Comparison of ENCODE assay signal across 25 cellular contexts in genomic region chr13:111272117-111272516, GRCh38. TPM values are rescaled to one million over a fixed set of nuclear protein-coding genes. Genes with fewer than 3 reads are reported as not detected.
A peak's percentile ranks its signal among the peaks of the same experiment; 100 is the strongest.
DNase-seq lines count a peak whose midpoint lies in the region; ATAC-seq and TF ChIP-seq lines count a peak whose summit lies in the region.
"Had no signal": no experiment of that assay in that cellular context is flagged by ENCODE, and none has a peak within 500 bp of the region (broad histone marks: within the 10 kb centered on the region; RNA-seq: fewer than 3 reads in every experiment).

No MANE protein-coding gene starts in this region.

- DNase-seq in H9, result no peak
- no peak for DNase-seq in glutamatergic neuron
- DNase-seq in spleen, result no peak
- no peak for DNase-seq in NCI-H1048 (lab: John Stamatoyannopoulos, UW)
- no peak for DNase-seq in NCI-H2227 (lab: John Stamatoyannopoulos, UW; ENCODE audit: unreplicated experiment)
- DNase-seq: BE2C; CD4-positive, CD25-positive, alpha-beta regulatory T cell; EL; GF-D8; H7; HFFc6; KG1; NCI-H1105; NCI-H146; NCI-H2029 treated with DMSO at 0.1 percent for 48 hours; NCI-H345; NCI-H524; NCI-H774 had no signal

- H3K9me3 Mint-ChIP-seq in H9, result no peaks in the 10 kb centered on the region
- peaks cover 4% of the 10 kb centered on the region for H3K9me3 Mint-ChIP-seq in glutamatergic neuron (ENCODE audit: unreplicated experiment)
- H3K9me3 Mint-ChIP-seq: HFFc6 had no signal

- no peak overlapping the region for H3K9ac ChIP-seq in H9 (ENCODE audit: extremely low read depth, insufficient read length, low read length)

- H3K4me1 Mint-ChIP-seq in H9 (no peaks in the 10 kb centered on the region), glutamatergic neuron (ENCODE audit: low read depth, unreplicated experiment) (peaks cover 10% of the 10 kb centered on the region)

- no peaks in the 10 kb centered on the region for H3K79me2 ChIP-seq in H9 (ENCODE audit: insufficient read depth, low read length)

- no peak overlapping the region for H2BK5ac ChIP-seq in H9 (ENCODE audit: insufficient read length, low read length)

- no peaks in the 10 kb centered on the region for H3K23me2 ChIP-seq in H9 (ENCODE audit: insufficient read length, low read depth, low read length, poor library complexity, severe bottlenecking)

- no peak overlapping the region for H3K14ac ChIP-seq in H9 (ENCODE audit: insufficient read depth, low read length)

- no peak overlapping the region for H2AFZ ChIP-seq in H9 (ENCODE audit: low read length)

- H4K5ac ChIP-seq in H9 (ENCODE audit: insufficient read length, low read depth, low read length), result no peak overlapping the region

- no peak overlapping the region for H2BK12ac ChIP-seq in H9 (ENCODE audit: insufficient read length, low read depth, low read length)

- H3K4me3 Mint-ChIP-seq in H9, result no peak overlapping the region
- no peak overlapping the region for H3K4me3 Mint-ChIP-seq in glutamatergic neuron (ENCODE audit: unreplicated experiment)
- H3K4me3 Mint-ChIP-seq: CD4-positive, CD25-positive, alpha-beta regulatory T cell; HFFc6 had no signal

- H3K27me3 ChIP-seq in H9 (ENCODE audit: insufficient read depth, low read length) (no peaks in the 10 kb centered on the region), spleen (replicated peaks in 1 of 7) (no peaks in the 10 kb centered on the region)
- H3K27me3 ChIP-seq: BE2C had no signal

- H3K36me3 ChIP-seq in spleen, result peaks cover 0 to 100% (median 69%) of the 10 kb centered on the region in 6 donors

- peak overlapping the region in 2 of 3 experiments; percentile 41 to 94; a peak in 2 of 7 replicates for H3K27ac Mint-ChIP-seq in H9
- peak overlapping the region; percentile 72 for H3K27ac Mint-ChIP-seq in glutamatergic neuron (ENCODE audit: unreplicated experiment)

- H3K27me3 Mint-ChIP-seq in H9 (ENCODE audit: low read depth) (no peaks in the 10 kb centered on the region), glutamatergic neuron (ENCODE audit: unreplicated experiment) (no peaks in the 10 kb centered on the region)
- H3K27me3 Mint-ChIP-seq: CD4-positive, CD25-positive, alpha-beta regulatory T cell had no signal

- no peak overlapping the region for H4K8ac ChIP-seq in H9 (replicated peaks; ENCODE audit: insufficient read length, low read depth, low read length)

- H2BK20ac ChIP-seq in H9 (ENCODE audit: low read depth, low read length, poor library complexity, severe bottlenecking), result no peak overlapping the region

- no peak for ATAC-seq in HG03175 (IDR thresholded peaks at IDR 0.05; ENCODE audit: unreplicated experiment)
- ATAC-seq: A549, HepG2, Panc1 had no signal

- no peak for TF ChIP-seq POLR2A in spleen (IDR thresholded peaks at IDR 0.05)

- H3K36me3 Mint-ChIP-seq in H9 (ENCODE audit: insufficient read depth in 1 of 3, low read depth in 3 of 3), result peaks cover 10 to 57% (median 48%) of the 10 kb centered on the region in 3 experiments; a peak in 6 of 7 replicates
- no peaks in the 10 kb centered on the region for H3K36me3 Mint-ChIP-seq in glutamatergic neuron (ENCODE audit: unreplicated experiment)

- intact Hi-C loops in spleen (cut with DNase I; ENCODE audit: low total_unique reads), result no loop called here

- no peak overlapping the region for H3K27ac ChIP-seq in H9 (ENCODE audit: insufficient read length, low read depth, low read length)
- H3K27ac ChIP-seq in VCaP, result peak overlapping the region; percentile 57; the same call in 1 of the 2 replicates
- H3K27ac ChIP-seq in spleen, result peak overlapping the region in 6 of 8 donors; percentile 31 to 70 (median 52)
- H3K27ac ChIP-seq: A549, HL-60 had no signal

- no peak overlapping the region for H3K4me3 ChIP-seq in spleen
- H3K4me3 ChIP-seq: A549 had no signal

- no peak overlapping the region for H2BK120ac ChIP-seq in H9 (ENCODE audit: low read depth, low read length, poor library complexity, severe bottlenecking)

- H3K23ac ChIP-seq in H9 (ENCODE audit: insufficient read length, low read depth, low read length), result no peak overlapping the region

- no peak for TF ChIP-seq CTCF in H9 (conservative IDR thresholded peaks at IDR 0.05)
- TF ChIP-seq CTCF in VCaP (conservative IDR thresholded peaks at IDR 0.05), result no peak
- no peak for TF ChIP-seq CTCF in glutamatergic neuron (IDR thresholded peaks at IDR 0.05; ENCODE audit: partially characterized antibody, unreplicated experiment)
- no peak for TF ChIP-seq CTCF in spleen (IDR thresholded peaks at IDR 0.05 in 8 of 11, conservative IDR thresholded peaks at IDR 0.05 in 3 of 11)

- no peak overlapping the region for H2BK15ac ChIP-seq in H9 (ENCODE audit: low read depth, low read length)

- H3K4me2 ChIP-seq in H9 (ENCODE audit: insufficient read depth, insufficient read length, low read length), result no peak overlapping the region
- H3K4me2 ChIP-seq: A549 had no signal

- H3K4me1 ChIP-seq in H9 (ENCODE audit: insufficient read depth, low read length), result no peaks in the 10 kb centered on the region
- H3K4me1 ChIP-seq in spleen, result peaks cover 0 to 42% (median 22%) of the 10 kb centered on the region in 6 donors
- H3K4me1 ChIP-seq: A549, BE2C had no signal

- no peaks in the 10 kb centered on the region for H4K20me1 ChIP-seq in H9 (ENCODE audit: control insufficient read depth, insufficient read depth, insufficient read length)

- no peak overlapping the region for H3T11ph ChIP-seq in H9 (ENCODE audit: low read length)

- no peaks in the 10 kb centered on the region for H3K79me1 ChIP-seq in H9 (ENCODE audit: insufficient read depth, low read depth, low read length, poor library complexity, severe bottlenecking)

- WGBS in H9 (ENCODE audit: extremely low coverage, insufficient read length, low lambda C conversion rate), result no CpG with 5 or more reads among the region's 7 CpGs
- WGBS in spleen, 5 donors, result 77 to 86% (median 80%) methylated on average over 7 of the region's 7 CpGs

- no peak overlapping the region for H2AK5ac ChIP-seq in H9 (ENCODE audit: insufficient read length, low read length)

- no peaks in the 10 kb centered on the region for H3K9me3 ChIP-seq in H9 (ENCODE audit: control insufficient read depth, low read depth, low read length)
- no peaks in the 10 kb centered on the region for H3K9me3 ChIP-seq in spleen
- H3K9me3 ChIP-seq: A549, BE2C had no signal

- no peak overlapping the region for H3K18ac ChIP-seq in H9 (ENCODE audit: insufficient read length, low read depth, low read length)

- H3K4ac ChIP-seq in H9 (ENCODE audit: low read depth, low read length), result no peak overlapping the region

- no peak overlapping the region for H3K56ac ChIP-seq in H9 (ENCODE audit: insufficient read length, low read depth, low read length)

- no peak overlapping the region for H4K91ac ChIP-seq in H9 (ENCODE audit: insufficient read length, low read depth, low read length)

RNA-seq across cellular contexts. Expression of gene TEX29, which starts 48.3 kb away (rescaled TPM):
- total RNA-seq in H9 (2021), result 0.33 TPM in 1 of 2 replicates, not detected in the other
- 0.64 TPM for total RNA-seq in glutamatergic neuron (ENCODE audit: unreplicated experiment)
- total RNA-seq in spleen, result under 1 TPM in 3 of 7 donors, not detected in 4; 0.54 to 0.66 (median 0.54) TPM
- 1 to 10 TPM in 2 of 3 donors, under 1 TPM in 1; 0.74 to 1.7 (median 1.1) TPM for polyA plus RNA-seq in spleen
- total RNA-seq: CD4-positive, CD25-positive, alpha-beta regulatory T cell; H7; HT-29 had no signal
- polyA plus RNA-seq: CD4-positive, CD25-positive, alpha-beta regulatory T cell had no signal
